In the genomic region with DNA sequence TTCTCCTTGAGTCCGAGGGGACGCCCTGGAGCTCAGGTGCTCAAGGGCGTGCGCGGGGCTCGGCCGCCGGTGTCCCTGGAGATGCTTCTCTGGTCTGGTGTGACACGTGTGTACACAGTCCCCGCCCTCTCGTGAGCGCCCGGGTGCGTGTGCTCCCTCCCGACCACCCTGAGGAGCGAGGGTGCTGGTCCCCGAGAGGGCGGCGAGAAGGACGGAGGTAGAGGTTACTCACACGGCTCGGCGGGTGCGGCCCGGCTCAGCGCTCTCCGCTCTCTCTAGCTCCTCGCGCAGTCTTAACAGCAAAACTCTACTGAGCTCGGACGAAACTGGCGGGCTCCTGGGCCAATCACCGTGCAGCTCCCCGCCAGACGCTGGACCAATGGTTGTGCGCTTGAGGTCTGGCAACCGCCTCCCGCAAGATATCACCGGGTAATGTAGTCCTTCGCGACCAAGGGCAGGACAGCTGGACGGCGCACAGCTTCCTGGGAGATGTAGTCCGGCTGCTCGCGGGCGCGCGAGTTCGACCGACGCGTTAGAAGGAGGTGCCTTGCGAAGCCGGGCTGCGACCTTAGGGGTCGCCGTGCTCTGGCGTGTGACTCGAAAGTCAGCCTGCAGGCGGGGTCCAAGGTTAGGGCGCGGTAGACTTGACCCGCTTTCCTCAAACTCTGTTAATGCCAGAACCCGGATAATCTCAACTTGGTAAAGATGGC, we compare ENCODE assay signal across 8 cellular contexts. TPM values are rescaled to one million over a fixed set of nuclear protein-coding genes. Genes with fewer than 3 reads are reported as not detected.
DNase-seq lines count a peak whose midpoint lies in the region; ATAC-seq and TF ChIP-seq lines count a peak whose summit lies in the region.

A gene (minus strand): TSS at position 312 of the 710 bp plus-strand sequence. CDS start 2,669 bp downstream, outside the sequence.

- H3K9me3 ChIP-seq in SK-N-MC (ENCODE audit: low read depth, low read length) (no peaks in the 10 kb centered on the region), gastroesophageal sphincter (no peaks in the 10 kb centered on the region)

- H3K9me3 Mint-ChIP-seq in HFFc6, result no peaks in the 10 kb centered on the region
- H3K9me3 Mint-ChIP-seq in activated naive CD4-positive, alpha-beta T cell treated with anti-CD3 and anti-CD28 coated beads, Interleukin-2, amount 10 ng/mL, durations not matched to agents 7 days and 5 days, result no peaks in the 10 kb centered on the region

- TF ChIP-seq CTCF in HFFc6 (IDR thresholded peaks at IDR 0.05), result peak; percentile 50
- TF ChIP-seq CTCF in NB4 (IDR thresholded peaks at IDR 0.05; ENCODE audit: low read depth, low read length), result peak; percentile 21
- peak in 2 of 4 experiments; percentile 13 to 37 for TF ChIP-seq CTCF in gastroesophageal sphincter (IDR thresholded peaks at IDR 0.05)

- H3K36me3 ChIP-seq in SK-N-MC (ENCODE audit: insufficient read depth, low read length) (no peaks in the 10 kb centered on the region; the same call in 1 of the 2 replicates), gastroesophageal sphincter (peaks cover 0 to 24% of the 10 kb centered on the region in 2 donors)

- H3K27ac ChIP-seq in SK-N-MC (peak within 1 kb of the TSS; percentile 59; the same call in 1 of the 2 replicates), gastroesophageal sphincter (peak within 1 kb of the TSS; percentile 81 to 97 (median 91))

- peak within 1 kb of the TSS; percentile 89 for H3K9ac ChIP-seq in SK-N-MC (ENCODE audit: insufficient read length)

- CTCF ChIA-PET in activated naive CD4-positive, alpha-beta T cell treated with anti-CD3 and anti-CD28 coated beads, Interleukin-2, amount 10 ng/mL, durations not matched to agents 7 days and 5 days (lab: Charles Lee), result interaction anchor here (0.7 to 2.6 kb wide), 14 partner anchors 9 to 123 kb away, joined by 3 to 22 read pairs (median 4); a partner anchor contains a TSS

- TF ChIP-seq EP300 in gastroesophageal sphincter (IDR thresholded peaks at IDR 0.05), result no peak

- peaks cover 8% of the 10 kb centered on the region for H3K4me1 Mint-ChIP-seq in HFFc6 (ENCODE audit: low read depth)
- H3K4me1 Mint-ChIP-seq in activated naive CD4-positive, alpha-beta T cell treated with anti-CD3 and anti-CD28 coated beads, Interleukin-2, amount 10 ng/mL, durations not matched to agents 7 days and 5 days, result peaks cover 25% of the 10 kb centered on the region

- peaks cover 0 to 18% (median 4%) of the 10 kb centered on the region in 3 donors for H3K4me1 ChIP-seq in gastroesophageal sphincter

- WGBS in gastroesophageal sphincter (ENCODE audit: low coverage in 1 of 2), 2 donors, result 0% methylated on average over 5 of the region's 65 CpGs; no CpG with 5 or more reads in 1 of the 2 donors

- H3K4me3 Mint-ChIP-seq in HFFc6, result peak within 1 kb of the TSS; percentile 99
- peak within 1 kb of the TSS; percentile 99 for H3K4me3 Mint-ChIP-seq in activated naive CD4-positive, alpha-beta T cell treated with anti-CD3 and anti-CD28 coated beads, Interleukin-2, amount 10 ng/mL, durations not matched to agents 7 days and 5 days

- no peaks in the 10 kb centered on the region for H3K36me3 Mint-ChIP-seq in HFFc6 (ENCODE audit: low read depth)
- H3K36me3 Mint-ChIP-seq in activated naive CD4-positive, alpha-beta T cell treated with anti-CD3 and anti-CD28 coated beads, Interleukin-2, amount 10 ng/mL, durations not matched to agents 7 days and 5 days, result peaks cover 19% of the 10 kb centered on the region

- no peaks in the 10 kb centered on the region for H3K27me3 ChIP-seq in gastroesophageal sphincter

- H3K4me3 ChIP-seq in GM08714 (ENCODE audit: low read length) (peak within 1 kb of the TSS; percentile 73), NB4 (ENCODE audit: low read depth, low read length) (peak within 1 kb of the TSS; percentile 87), SK-N-MC (peak within 1 kb of the TSS; percentile 94), gastroesophageal sphincter (peak within 1 kb of the TSS; percentile 59 to 82)

- peak within 1 kb of the TSS; percentile 100 for H3K27ac Mint-ChIP-seq in HFFc6
- H3K27ac Mint-ChIP-seq in activated naive CD4-positive, alpha-beta T cell treated with anti-CD3 and anti-CD28 coated beads, Interleukin-2, amount 10 ng/mL, durations not matched to agents 7 days and 5 days, result peak within 1 kb of the TSS; percentile 100

- ATAC-seq in gastroesophageal sphincter, result peak; percentile 99

- DNase-seq in HFFc6, result peak; percentile 99
- peak; percentile 99 for DNase-seq in NB4 (ENCODE audit: low read depth)
- DNase-seq in SK-N-MC (ENCODE audit: low read depth, low spot score), result peak; percentile 91
- peak; percentile 99 for DNase-seq in activated naive CD4-positive, alpha-beta T cell treated with anti-CD3 and anti-CD28 coated beads, Interleukin-2, amount 10 ng/mL, durations not matched to agents 7 days and 5 days
- peak; percentile 95 for DNase-seq in non-pigmented ciliary epithelial cell (ENCODE audit: low read depth)
- DNase-seq in superior temporal gyrus (ENCODE audit: extremely low spot score), result peak; percentile 99

- TF ChIP-seq POLR2A in NB4 (IDR thresholded peaks at IDR 0.05; ENCODE audit: extremely low read depth, insufficient read length), result peak; percentile 90
- TF ChIP-seq POLR2A in gastroesophageal sphincter (IDR thresholded peaks at IDR 0.05), result peak; percentile 62 to 85

- peaks cover 3% of the 10 kb centered on the region; the same call in 1 of the 2 replicates for H3K27me3 Mint-ChIP-seq in HFFc6 (ENCODE audit: insufficient read depth)
- peaks cover 5% of the 10 kb centered on the region for H3K27me3 Mint-ChIP-seq in activated naive CD4-positive, alpha-beta T cell treated with anti-CD3 and anti-CD28 coated beads, Interleukin-2, amount 10 ng/mL, durations not matched to agents 7 days and 5 days

RNA-seq across cellular contexts. Expression of the gene that starts here (rescaled TPM):
- total RNA-seq in HFFc6 (2021; fragmentation: NEBNext Ultra II Directional; extraction: Animal tissue kit (Norgen Biotek cat#: 25700)), result 10 to 100 TPM in 1 of 6 experiments, 1 to 10 TPM in 5; 5.7 to 14.6 (median 7.1) TPM
- total RNA-seq in gastroesophageal sphincter, result 10 to 100 TPM in 3 of 4 donors, 1 to 10 TPM in 1; 7.3 to 14.5 (median 13.4) TPM

Comparison
In these comparisons a context has a peak if more than half of its experiments do, and no peak if none do; other contexts are left out.
1. Peak in every context shown above with its lines: DNase-seq, ATAC-seq, H3K4me3 ChIP-seq and H3K27ac ChIP-seq.